12 cellular contexts compared by ENCODE assay signal in genomic region chr15:60551147-60551780, GRCh38.
DNase-seq lines count a peak whose midpoint lies in the region; ATAC-seq, FAIRE-seq and TF ChIP-seq lines count a peak whose summit lies in the region.
"Had no signal": no experiment of that assay in that cellular context is flagged by ENCODE, and none has a peak within 500 bp of the region (broad histone marks: within the 10 kb centered on the region; RNA-seq: fewer than 3 reads in every experiment).

No MANE protein-coding gene starts in this region.

- H3K4me3 ChIP-seq in GM12878 = peak overlapping the region; percentile 17
- H3K4me3 ChIP-seq in testis = no peak overlapping the region
- H3K4me3 ChIP-seq: sigmoid colon had no signal

- H3K36me3 ChIP-seq in GM12878 (ENCODE audit: control insufficient read depth in 2 of 2, insufficient read depth in 2 of 2, low read length in 1 of 2) = peaks cover 0 to 3% of the 10 kb centered on the region in 2 experiments; a peak in 2 of 4 replicates
- H3K36me3 ChIP-seq in testis (ENCODE audit: low read depth, missing control alignments) = no peaks in the 10 kb centered on the region
- H3K36me3 ChIP-seq: sigmoid colon had no signal

- peaks cover 67% of the 10 kb centered on the region for H3K79me2 ChIP-seq in GM12878 (ENCODE audit: control insufficient read depth, insufficient read depth, low read length)

- RAD21 ChIA-PET in GM12878 (lab: Charles Lee; ENCODE audit: unreplicated experiment) = interaction anchor here (0.6 to 5.5 kb wide), 16 partner anchors 10 to 365 kb away, joined by 3 to 47 read pairs (median 4); no protein-coding TSS in a partner anchor

- H3K27me3 ChIP-seq in GM12878 (replicated peaks in 1 of 2; ENCODE audit: control insufficient read depth in 2 of 2, insufficient read depth in 2 of 2, low read length in 1 of 2) (no peaks in the 10 kb centered on the region), testis (no peaks in the 10 kb centered on the region)
- H3K27me3 ChIP-seq: sigmoid colon had no signal

- no peak for TF ChIP-seq RAD21 in GM12878 (IDR thresholded peaks at IDR 0.05; ENCODE audit: insufficient read depth, low read depth, low read length)

- in situ Hi-C loops in GM12878 (cut with MboI) = no loop called here

- TF ChIP-seq CTCF in GM12878 (IDR thresholded peaks at IDR 0.05 in 2 of 3, conservative IDR thresholded peaks at IDR 0.05 in 1 of 3; ENCODE audit: control insufficient read depth in 2 of 3, extremely low read depth in 1 of 3, insufficient read depth in 1 of 3, low read depth in 3 of 3, low read length in 3 of 3) (no peak), testis (IDR thresholded peaks at IDR 0.05) (no peak), RWPE1 (conservative IDR thresholded peaks at IDR 0.05; ENCODE audit: low read depth) (no peak)

- SMC1A ChIA-PET in GM12878 (lab: Charles Lee; ENCODE audit: uncharacterized antibody, unreplicated experiment) = interaction anchor here (0.9 to 8.1 kb wide), 20 partner anchors 8 to 366 kb away, joined by 3 to 113 read pairs (median 8); partner anchors contain the start of gene ICE2

- ATAC-seq in GM18498 (IDR thresholded peaks at IDR 0.05; ENCODE audit: unreplicated experiment) (peak; percentile 61), GM21381 (IDR thresholded peaks at IDR 0.05; ENCODE audit: unreplicated experiment) (peak; percentile 57), HG03432 (IDR thresholded peaks at IDR 0.05; ENCODE audit: unreplicated experiment) (peak; percentile 61), GM12878 (peak; percentile 77)

- CTCF ChIA-PET in GM12878 (lab: Yijun Ruan, JAX) (interaction anchor here (0.8 to 6.8 kb wide), 21 partner anchors 10 to 366 kb away, joined by 3 to 82 read pairs (median 7); no protein-coding TSS in a partner anchor), RWPE1 (lab: Yijun Ruan, JAX) (interaction anchor here (0.5 to 1.6 kb wide), 4 partner anchors 31 to 124 kb away, joined by 3 to 8 read pairs (median 6); no protein-coding TSS in a partner anchor)

- peak; percentile 67 to 76; a peak in 3 of 4 replicates for TF ChIP-seq EP300 in GM12878 (IDR thresholded peaks at IDR 0.05; ENCODE audit: borderline replicate concordance in 1 of 2, control insufficient read depth in 1 of 2, low read depth in 2 of 2, low read length in 2 of 2)

- H4K20me1 ChIP-seq in GM12878 (ENCODE audit: control insufficient read depth, insufficient read depth) = 0 out of 2 replicates have a peak, but pooled peaks cover 2% of the 10 kb centered on the region

- intact Hi-C loops in GM12878 (cut with micrococcal nuclease; ENCODE audit: unreplicated experiment) (loop anchor here (1.0 to 2.0 kb wide), 3 partner anchors 30 to 44 kb away; no protein-coding TSS in a partner anchor), testis (cut with DNase I; ENCODE audit: low total_unique reads) (no loop called here)

- H2AFZ ChIP-seq in GM12878 (ENCODE audit: control insufficient read depth, low read depth, low read length) = no peak overlapping the region

- H3K4me2 ChIP-seq in GM12878 (ENCODE audit: control insufficient read depth, insufficient read depth) = peak overlapping the region; percentile 68

- no TSS peak for BruUV-seq in GM12878 (replicated peaks; lab: Mats Ljungman, UMichigan)

- no peak for TF ChIP-seq POLR2A in GM12878 (IDR thresholded peaks at IDR 0.05; ENCODE audit: low read depth, low read length)
- no peak for TF ChIP-seq POLR2A in testis (IDR thresholded peaks at IDR 0.05)

- H3K9me3 ChIP-seq in GM12878 (replicated peaks; ENCODE audit: control insufficient read depth, insufficient read depth, low read length) = no peaks in the 10 kb centered on the region; the same call in 2 of the 3 replicates
- no peaks in the 10 kb centered on the region for H3K9me3 ChIP-seq in testis
- H3K9me3 ChIP-seq: sigmoid colon had no signal

- POLR2A ChIA-PET in GM12878 (lab: Charles Lee) = interaction anchor here (1.3 to 3.7 kb wide), 4 partner anchors 11 to 41 kb away, joined by 4 to 16 read pairs (median 8); no protein-coding TSS in a partner anchor
- POLR2A ChIA-PET in RWPE1 (lab: Yijun Ruan, JAX; ENCODE audit: low non-redundant PET) = no interaction called here

- peak overlapping the region; percentile 30 for H3K9ac ChIP-seq in GM12878 (ENCODE audit: control insufficient read depth, insufficient read depth, low read length)

- H3K27ac ChIP-seq in GM12878 (ENCODE audit: control insufficient read depth, insufficient read depth) = peak overlapping the region; percentile 71
- peak overlapping the region in 1 of 2 donors; percentile 28 for H3K27ac ChIP-seq in testis
- H3K27ac ChIP-seq in RWPE1 = no peak overlapping the region
- H3K27ac ChIP-seq: sigmoid colon had no signal

- H3K4me1 ChIP-seq in GM12878 (ENCODE audit: control insufficient read depth, insufficient read depth, low read length) = peaks cover 62% of the 10 kb centered on the region
- peaks cover 35% of the 10 kb centered on the region for H3K4me1 ChIP-seq in testis

- WGBS in GM12878 (ENCODE audit: insufficient coverage, insufficient replicate concordance, low lambda C conversion rate, missing lambda C conversion rate) = 0% methylated on average over 4 of the region's 4 CpGs
- WGBS in testis, 2 donors = 53 to 65% methylated on average over 4 of the region's 4 CpGs

- FAIRE-seq in GM12878 (lab: Jason Lieb, UNC) = peak; percentile 31

- DNase-seq in GM12878 (ENCODE audit: low read depth, low spot score) (peak; percentile 69), testis (no peak), occipital lobe (lab: John Stamatoyannopoulos, UW) (no peak), RWPE1 (ENCODE audit: low spot score) (no peak), DMS53 (lab: John Stamatoyannopoulos, UW) (no peak)
- DNase-seq: activated CD8-positive, alpha-beta memory T cell treated with anti-CD3 and anti-CD28 coated beads for 24 hours; DMS153; NCI-H1105 treated with DMSO at 0.1 percent for 48 hours; sigmoid colon had no signal

TF ChIP-seq in GM12878, 131 proteins besides CTCF, POLR2A, EP300 and RAD21 (continues in another document):
- TF ChIP-seq CBX3 (IDR thresholded peaks at IDR 0.05; ENCODE audit: borderline replicate concordance, low read depth) (no peak), MTA2 (IDR thresholded peaks at IDR 0.05; ENCODE audit: low read depth) (peak; percentile 63), RUNX3 (IDR thresholded peaks at IDR 0.05; ENCODE audit: low read length) (peak; percentile 88), EED (IDR thresholded peaks at IDR 0.05; ENCODE audit: low read depth) (peak; percentile 70), POU2F2 (IDR thresholded peaks at IDR 0.05; ENCODE audit: borderline replicate concordance, low read depth, low read length) (0 out of 3 replicates have a peak, but pooled peaks have one; percentile 35), PAX8 (IDR thresholded peaks at IDR 0.05) (no peak), CHD4 (IDR thresholded peaks at IDR 0.05) (no peak), PAX5 (IDR thresholded peaks at IDR 0.05; ENCODE audit: borderline replicate concordance, low read depth, low read length) (0 out of 2 replicates have a peak, but pooled peaks have one; percentile 42), CBX5 (IDR thresholded peaks at IDR 0.05; ENCODE audit: low read depth) (no peak), SMC3 (IDR thresholded peaks at IDR 0.05; ENCODE audit: borderline replicate concordance, low read length) (0 out of 2 replicates have a peak, but pooled peaks have one; percentile 4), ZNF24 (IDR thresholded peaks at IDR 0.05) (0 out of 2 replicates have a peak, but pooled peaks have one; percentile 12), STAT1 (conservative IDR thresholded peaks at IDR 0.05) (no peak), MTA3 (IDR thresholded peaks at IDR 0.05; ENCODE audit: borderline replicate concordance, low read length) (no peak; the same call in 1 of the 2 replicates), IKZF1 (conservative IDR thresholded peaks at IDR 0.05) (0 out of 2 replicates have a peak, but pooled peaks have one; percentile 41), GABPA (IDR thresholded peaks at IDR 0.05; ENCODE audit: low read depth) (no peak), CREB1 (IDR thresholded peaks at IDR 0.05; ENCODE audit: low read depth) (0 out of 2 replicates have a peak, but pooled peaks have one; percentile 52), ATF7 (IDR thresholded peaks at IDR 0.05; ENCODE audit: low read depth) (peak; percentile 46; the same call in 1 of the 2 replicates), IRF3 (IDR thresholded peaks at IDR 0.05) (no peak), IRF5 (IDR thresholded peaks at IDR 0.05; ENCODE audit: borderline replicate concordance) (no peak), BCL11A (IDR thresholded peaks at IDR 0.05; ENCODE audit: low read depth, low read length) (peak; percentile 84), ZSCAN29 (IDR thresholded peaks at IDR 0.05) (no peak), YY1 (IDR thresholded peaks at IDR 0.05; ENCODE audit: low read depth, low read length) (peak; percentile 55), PML (IDR thresholded peaks at IDR 0.05; ENCODE audit: low read length) (0 out of 2 replicates have a peak, but pooled peaks have one; percentile 23), JUNB (IDR thresholded peaks at IDR 0.05) (peak; percentile 59), BMI1 (IDR thresholded peaks at IDR 0.05; ENCODE audit: borderline replicate concordance) (no peak), CBFB (IDR thresholded peaks at IDR 0.05; ENCODE audit: low read depth) (no peak), IKZF2 (IDR thresholded peaks at IDR 0.05) (peak; percentile 59 to 63), NFIC (IDR thresholded peaks at IDR 0.05; ENCODE audit: low read depth, low read length) (peak; percentile 79)
